8 cellular contexts compared by ENCODE assay signal in genomic region chr10:124791378-124792348, GRCh38. TPM values are rescaled to one million over a fixed set of nuclear protein-coding genes. Genes with fewer than 3 reads are reported as not detected.
DNase-seq lines count a peak whose midpoint lies in the region; ATAC-seq and TF ChIP-seq lines count a peak whose summit lies in the region.

Gene EEF1AKMT2, minus strand, starts transcription at chr10:124791887. Its CDS starts 54 bp downstream, at chr10:124791833.

- TF ChIP-seq CTCF in foreskin keratinocyte (conservative IDR thresholded peaks at IDR 0.05) = peak; percentile 30
- TF ChIP-seq CTCF in subcutaneous adipose tissue (IDR thresholded peaks at IDR 0.05; ENCODE audit: low read depth) = no peak

- peak within 1 kb of the TSS; percentile 88 for H2AK5ac ChIP-seq in neuronal stem cell (ENCODE audit: low read depth, low read length)

- H2BK15ac ChIP-seq in neuronal stem cell (ENCODE audit: low read length) = peak within 1 kb of the TSS; percentile 92

- peak within 1 kb of the TSS; percentile 76 for H3K4me2 ChIP-seq in neuronal stem cell (ENCODE audit: insufficient read depth, low read length, poor library complexity, severe bottlenecking)

- peak within 1 kb of the TSS; percentile 66 for H3K4ac ChIP-seq in neuronal stem cell (ENCODE audit: low read length)

- H4K91ac ChIP-seq in neuronal stem cell (ENCODE audit: low read depth, low read length, poor library complexity) = no peak within 1 kb of the TSS

- H3K27me3 ChIP-seq in H7 (ENCODE audit: control insufficient read depth, insufficient read depth, low read length) (no peaks in the 10 kb centered on the region), foreskin keratinocyte (no peaks in the 10 kb centered on the region), neuronal stem cell (ENCODE audit: control insufficient read depth in 3 of 3, insufficient read depth in 3 of 3, low read depth in 1 of 3, low read length in 3 of 3) (no peaks in the 10 kb centered on the region)

- peak within 1 kb of the TSS; percentile 99 for H4K8ac ChIP-seq in neuronal stem cell (ENCODE audit: low read depth, low read length)

- H3K9me3 ChIP-seq in neuronal stem cell (replicated peaks in 1 of 2; ENCODE audit: control insufficient read depth in 2 of 2, insufficient read depth in 1 of 2, low read depth in 1 of 2, low read length in 2 of 2) = no peaks in the 10 kb centered on the region

- no peak within 1 kb of the TSS for H2BK12ac ChIP-seq in neuronal stem cell (ENCODE audit: low read length)

- H3K4me3 ChIP-seq in H7 (ENCODE audit: insufficient read depth, low read depth, low read length) (peak within 1 kb of the TSS; percentile 80), neuronal stem cell (ENCODE audit: low read length in 2 of 2) (peak within 1 kb of the TSS; percentile 63 to 89)

- H3K14ac ChIP-seq in neuronal stem cell (ENCODE audit: low read length) = peak within 1 kb of the TSS; percentile 98

- DNase-seq in GDM1 (lab: John Stamatoyannopoulos, UW) (peak; percentile 81), H7 (peak; percentile 97), LoVo (ENCODE audit: low spot score) (peak; percentile 82), SIG-M5 treated with dmso at 0.1 percent for 504 hours (lab: John Stamatoyannopoulos, UW; ENCODE audit: unreplicated experiment) (peak; percentile 65), activated gamma-delta T cell treated with Interleukin-2 at 50 U/mL for 16 hours (peak; percentile 78), foreskin keratinocyte (peak; percentile 59 to 79), neuronal stem cell (ENCODE audit: low spot score) (peak; percentile 94)

- peak within 1 kb of the TSS; percentile 87 for H2BK5ac ChIP-seq in neuronal stem cell (ENCODE audit: low read length)

- WGBS in neuronal stem cell (ENCODE audit: extremely low coverage in 2 of 2, insufficient read length in 2 of 2, insufficient replicate concordance in 1 of 2), 2 donors = no CpG with 5 or more reads among the region's 90 CpGs

- H3K4me1 ChIP-seq in foreskin keratinocyte (no peaks in the 10 kb centered on the region), neuronal stem cell (ENCODE audit: control insufficient read depth in 2 of 2, insufficient read depth in 1 of 2, low read depth in 1 of 2, low read length in 2 of 2) (no peaks in the 10 kb centered on the region)

- H3K27ac ChIP-seq in foreskin keratinocyte (peak within 1 kb of the TSS; percentile 89), neuronal stem cell (replicated peaks; ENCODE audit: low read length) (peak within 1 kb of the TSS; percentile 95)

- H3K9ac ChIP-seq in neuronal stem cell (ENCODE audit: low read depth, low read length, poor library complexity) = peak within 1 kb of the TSS; percentile 95

- H3K18ac ChIP-seq in neuronal stem cell (ENCODE audit: low read length) = peak within 1 kb of the TSS; percentile 99

- peak within 1 kb of the TSS; percentile 94 for H2BK120ac ChIP-seq in neuronal stem cell (ENCODE audit: low read depth, low read length)

- peak within 1 kb of the TSS; percentile 100 for H2AFZ ChIP-seq in neuronal stem cell (ENCODE audit: low read length)

- no peaks in the 10 kb centered on the region for H3K79me1 ChIP-seq in neuronal stem cell (ENCODE audit: low read depth, low read length)

- H3K36me3 ChIP-seq in H7 (replicated peaks; ENCODE audit: control insufficient read depth, insufficient read depth, low read length) = peaks cover 8% of the 10 kb centered on the region
- H3K36me3 ChIP-seq in neuronal stem cell (replicated peaks in 1 of 2; ENCODE audit: control insufficient read depth in 2 of 2, insufficient read depth in 2 of 2, low read length in 2 of 2) = peaks cover 6 to 31% of the 10 kb centered on the region in 2 donors

- peak within 1 kb of the TSS; percentile 100 for H3K23ac ChIP-seq in neuronal stem cell (ENCODE audit: low read depth, low read length, poor library complexity)

- peak; percentile 89 for ATAC-seq in foreskin keratinocyte

RNA-seq across cellular contexts. Expression of gene EEF1AKMT2, which starts in this region (rescaled TPM):
- 20.1 and 28.6 TPM in 2 replicates for total RNA-seq in H7 (2014; rRNA removed; shearing (Covaris generic))
- total RNA-seq in foreskin keratinocyte = 22.9 and 23.3 TPM in 2 replicates
- polyA plus RNA-seq in foreskin keratinocyte = 13.7 and 16.4 TPM in 2 replicates
- 17.4 TPM for polyA plus RNA-seq in neuronal stem cell (2013, experiment 1 of 2)
- 19.7 TPM for polyA plus RNA-seq in neuronal stem cell (2013, experiment 2 of 2)
- 10 to 100 TPM; 11.3 to 28.4 (median 17.8) TPM for total RNA-seq in subcutaneous adipose tissue

Comparison
In these comparisons a context has a peak if more than half of its experiments do, and no peak if none do; other contexts are left out.
1. Peak in every context shown above with its lines: DNase-seq, ATAC-seq, H3K4me3 ChIP-seq and H3K27ac ChIP-seq.